ENCODE assay signal across 18 cellular contexts in the genomic region with DNA sequence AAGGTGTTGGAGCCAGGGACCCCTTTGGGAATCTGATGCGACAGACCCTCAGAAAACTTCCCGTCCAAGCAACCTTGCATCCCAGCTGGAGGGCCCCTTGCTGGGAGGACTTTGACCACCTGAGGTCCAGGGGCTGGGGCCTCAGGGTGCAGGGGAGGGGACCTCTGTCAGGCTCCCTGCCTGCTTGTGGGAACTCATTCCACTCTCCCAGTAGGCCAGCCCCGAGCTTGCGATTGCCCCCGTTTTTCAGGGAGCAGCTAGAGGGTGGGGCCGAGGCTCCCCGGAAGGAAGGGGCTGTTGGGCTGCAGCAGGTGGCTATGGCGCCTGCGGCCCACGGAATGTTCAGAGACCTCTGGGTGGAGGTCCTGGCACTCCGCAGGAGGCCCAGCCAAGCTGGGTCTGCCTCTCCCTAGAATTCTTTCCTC. TPM values are rescaled to one million over a fixed set of nuclear protein-coding genes. Genes with fewer than 3 reads are reported as not detected.
DNase-seq lines count a peak whose midpoint lies in the region; ATAC-seq and TF ChIP-seq lines count a peak whose summit lies in the region.
"Had no signal": no experiment of that assay in that cellular context is flagged by ENCODE, and none has a peak within 500 bp of the region (broad histone marks: within the 10 kb centered on the region; RNA-seq: fewer than 3 reads in every experiment).

No MANE protein-coding gene starts in this region.

- H3K36me3 ChIP-seq in BLaER1 treated with 17β-estradiol and CSF1 and Interleukin-3, amounts not matched to agents 10 nM and 100 nM: no peaks in the 10 kb centered on the region
- H3K36me3 ChIP-seq in breast epithelium (no peaks in the 10 kb centered on the region), right lobe of liver (no peaks in the 10 kb centered on the region)

- peaks cover 24% of the 10 kb centered on the region for H3K4me1 Mint-ChIP-seq in T-helper 17 cell

- DNase-seq in breast epithelium (ENCODE audit: low spot score in 2 of 2) (no peak), right lobe of liver (peak in 1 of 3 donors; percentile 42), cerebellar cortex (ENCODE audit: low spot score) (no peak), T-helper 17 cell (no peak), activated gamma-delta T cell treated with Interleukin-2 at 50 U/mL for 16 hours (no peak)
- DNase-seq: activated CD4-positive, alpha-beta T cell treated with anti-CD3 and anti-CD28 coated beads, Interleukin-2, amount 10 ng/mL, durations not matched to agents 7 days and 5 days; activated naive CD4-positive, alpha-beta T cell treated with anti-CD3 and anti-CD28 coated beads, Interleukin-2, amount 10 ng/mL, durations not matched to agents 7 days and 5 days; CD4-positive, CD25-positive, alpha-beta regulatory T cell; hippocampal formation; NCI-H2029 treated with DMSO at 0.1 percent for 48 hours; NK-92 treated with Interleukin-12 subunit alpha and Interleukin-12 subunit beta, amount 100 ng/mL, for 24 hours; stimulated activated naive CD8-positive, alpha-beta T cell treated with anti-CD3 and anti-CD28 coated beads, Interleukin-15, Interleukin-2, amounts not matched to agents 100 U/mL and 50 U/mL, for 24 hours had no signal

- H3K36me3 Mint-ChIP-seq in T-helper 17 cell (ENCODE audit: low read depth): peaks cover 2% of the 10 kb centered on the region
- H3K36me3 Mint-ChIP-seq: activated naive CD4-positive, alpha-beta T cell treated with anti-CD3 and anti-CD28 coated beads, Interleukin-2, amount 10 ng/mL, durations not matched to agents 7 days and 5 days; CD4-positive, CD25-positive, alpha-beta regulatory T cell; IgD-negative memory B cell; natural killer cell treated with Interleukin-12 subunit alpha and Interleukin-12 subunit beta and Interleukin-15 and Interleukin-18, amount 100 ng/mL, for 72 hours had no signal

- ATAC-seq in right lobe of liver (no peak), T-helper 17 cell (no peak), HG03378 (IDR thresholded peaks at IDR 0.05; ENCODE audit: unreplicated experiment) (no peak)
- ATAC-seq: natural killer cell treated with Interleukin-12 subunit alpha and Interleukin-12 subunit beta and Interleukin-15 and Interleukin-18, amount 100 ng/mL, for 72 hours; stimulated activated naive CD8-positive, alpha-beta T cell treated with anti-CD3 and anti-CD28 coated beads, Interleukin-15, Interleukin-2, amounts not matched to agents 100 U/mL and 50 U/mL, for 24 hours had no signal

- H3K9me3 ChIP-seq in BLaER1 treated with 17β-estradiol and CSF1 and Interleukin-3, amounts not matched to agents 10 nM and 100 nM (replicated peaks in 1 of 11): no peaks in the 10 kb centered on the region
- H3K9me3 ChIP-seq in breast epithelium: no peaks in the 10 kb centered on the region
- H3K9me3 ChIP-seq in right lobe of liver: no peaks in the 10 kb centered on the region
- no peaks in the 10 kb centered on the region for H3K9me3 ChIP-seq in T-helper 17 cell (ENCODE audit: control insufficient read depth, low read length, poor library complexity, severe bottlenecking)

- 0 out of 22 replicates have a peak overlapping the region, but pooled peaks of 1 of the 11 experiments have one; percentile 76 for H3K27ac ChIP-seq in BLaER1 treated with 17β-estradiol and CSF1 and Interleukin-3, amounts not matched to agents 10 nM and 100 nM
- H3K27ac ChIP-seq in breast epithelium: peak overlapping the region; percentile 89 to 96
- peak overlapping the region; percentile 47 to 76 (median 70) for H3K27ac ChIP-seq in right lobe of liver
- peak overlapping the region in 11 of 21 experiments; percentile 72 to 88 (median 82) for H3K27ac ChIP-seq in skin epidermis

- TF ChIP-seq POLR2A in breast epithelium (IDR thresholded peaks at IDR 0.05): no peak
- TF ChIP-seq POLR2A in right lobe of liver (IDR thresholded peaks at IDR 0.05): no peak

- peak overlapping the region in 7 of 10 experiments; percentile 1 to 88 (median 70); a peak in 9 of 20 replicates for H3K4me3 ChIP-seq in BLaER1 treated with 17β-estradiol and CSF1 and Interleukin-3, amounts not matched to agents 10 nM and 100 nM
- peak overlapping the region in 2 of 3 donors; percentile 65 to 98 for H3K4me3 ChIP-seq in breast epithelium
- no peak overlapping the region for H3K4me3 ChIP-seq in right lobe of liver
- H3K4me3 ChIP-seq in skin epidermis: peak overlapping the region in 4 of 7 experiments; percentile 1 to 84 (median 53)

- TF ChIP-seq CTCF in breast epithelium (IDR thresholded peaks at IDR 0.05) (no peak), right lobe of liver (IDR thresholded peaks at IDR 0.05) (no peak)

- H3K4me2 ChIP-seq in BLaER1 treated with 17β-estradiol and CSF1 and Interleukin-3, amounts not matched to agents 10 nM and 100 nM: peak overlapping the region; percentile 83 to 100 (median 100)

- H3K27ac Mint-ChIP-seq in T-helper 17 cell: no peak overlapping the region
- H3K27ac Mint-ChIP-seq: activated CD4-positive, alpha-beta T cell treated with anti-CD3 and anti-CD28 coated beads, Interleukin-2, amount 10 ng/mL, durations not matched to agents 7 days and 5 days; activated naive CD4-positive, alpha-beta T cell treated with anti-CD3 and anti-CD28 coated beads, Interleukin-2, amount 10 ng/mL, durations not matched to agents 7 days and 5 days; dendritic cell treated with granulocyte-macrophage colony-stimulating factor and Interleukin-4, amounts not matched to agents 40 ng/mL and 50 ng/mL, for 4 days; natural killer cell treated with Interleukin-12 subunit alpha and Interleukin-12 subunit beta and Interleukin-15 and Interleukin-18, amount 100 ng/mL, for 72 hours had no signal

- intact Hi-C loops in breast epithelium (cut with DNase I; ENCODE audit: low total_unique reads) (no loop called here), right lobe of liver (cut with DNase I) (no loop called here)

- H3K4me3 Mint-ChIP-seq in T-helper 17 cell: no peak overlapping the region
- H3K4me3 Mint-ChIP-seq: activated CD4-positive, alpha-beta T cell treated with anti-CD3 and anti-CD28 coated beads, Interleukin-2, amount 10 ng/mL, durations not matched to agents 7 days and 5 days; activated naive CD4-positive, alpha-beta T cell treated with anti-CD3 and anti-CD28 coated beads, Interleukin-2, amount 10 ng/mL, durations not matched to agents 7 days and 5 days had no signal

- H3K4me1 ChIP-seq in BLaER1 treated with 17β-estradiol and CSF1 and Interleukin-3, amounts not matched to agents 10 nM and 100 nM: peaks cover 60 to 81% (median 72%) of the 10 kb centered on the region in 10 experiments
- H3K4me1 ChIP-seq in breast epithelium (peaks cover 24 to 37% of the 10 kb centered on the region in 2 donors), right lobe of liver (peaks cover 0 to 47% (median 19%) of the 10 kb centered on the region in 4 donors)

- peaks cover 0 to 20% (median 0%) of the 10 kb centered on the region in 11 experiments; a peak in 6 of 22 replicates for H3K27me3 ChIP-seq in BLaER1 treated with 17β-estradiol and CSF1 and Interleukin-3, amounts not matched to agents 10 nM and 100 nM
- no peaks in the 10 kb centered on the region for H3K27me3 ChIP-seq in breast epithelium
- H3K27me3 ChIP-seq in right lobe of liver: no peaks in the 10 kb centered on the region

- no CpG with 5 or more reads among the region's 11 CpGs for WGBS in right lobe of liver (ENCODE audit: insufficient coverage, low coverage, low lambda C conversion rate, missing lambda C conversion rate)

- H4K20me1 ChIP-seq in BLaER1 treated with 17β-estradiol and CSF1 and Interleukin-3, amounts not matched to agents 10 nM and 100 nM: peaks cover 72 to 74% (median 74%) of the 10 kb centered on the region in 11 experiments

- peak overlapping the region in 8 of 11 experiments; percentile 13 to 85 (median 84); a peak in 10 of 22 replicates for H3K9ac ChIP-seq in BLaER1 treated with 17β-estradiol and CSF1 and Interleukin-3, amounts not matched to agents 10 nM and 100 nM

- H3K27me3 Mint-ChIP-seq in T-helper 17 cell: peaks cover 39% of the 10 kb centered on the region

RNA-seq across cellular contexts. Expression of a gene that starts 2.8 kb away (rescaled TPM):
- 10 to 100 TPM; 40.5 to 52.0 (median 42.3) TPM for total RNA-seq in breast epithelium
- 10 to 100 TPM; 19.5 to 28.0 (median 22.4) TPM for total RNA-seq in right lobe of liver
- 1 to 10 TPM in 1 of 2 donors, under 1 TPM in 1; 0.85 to 1.6 TPM for total RNA-seq in T-helper 17 cell

RNA-seq across cellular contexts. Expression of a gene that starts 34.6 kb away (rescaled TPM):
- 100 to 1,000 TPM; 329 to 407 (median 397) TPM for total RNA-seq in breast epithelium
- 100 to 1,000 TPM; 119 to 198 (median 152) TPM for total RNA-seq in right lobe of liver
- 100 to 1,000 TPM; 869 to 906 TPM for total RNA-seq in T-helper 17 cell

RNA-seq across cellular contexts. Expression of a gene that starts 38.9 kb away (rescaled TPM):
- total RNA-seq in breast epithelium: 10 to 100 TPM in 1 of 3 donors, 1 to 10 TPM in 2; 7.8 to 16.2 (median 8.5) TPM
- total RNA-seq in right lobe of liver: 1 to 10 TPM in 2 of 6 experiments, under 1 TPM in 4; 0.31 to 3.9 (median 0.83) TPM
- total RNA-seq in T-helper 17 cell: 10 to 100 TPM; 28.7 to 54.1 TPM

Comparison
In these comparisons a context has a peak if more than half of its experiments do, and no peak if none do; other contexts are left out.
1. H3K4me3 ChIP-seq: peak in BLaER1 treated with 17β-estradiol and CSF1 and Interleukin-3, amounts not matched to agents 10 nM and 100 nM (7 of 10), breast epithelium (2 of 3) and skin epidermis (4 of 7); none in right lobe of liver (0 of 3).
2. RNA of a gene that starts 2.8 kb away (total RNA-seq): 40.5 to 52.0 TPM in breast epithelium and 19.5 to 28.0 TPM in right lobe of liver; 0.85 to 1.6 TPM in T-helper 17 cell; every median in the first group is over 4 times any median in the second.